19 cellular contexts compared by ENCODE assay signal in genomic region chr2:9974344-9974743, GRCh38. TPM values are rescaled to one million over a fixed set of nuclear protein-coding genes. Genes with fewer than 3 reads are reported as not detected.
DNase-seq lines count a peak whose midpoint lies in the region; ATAC-seq and TF ChIP-seq lines count a peak whose summit lies in the region.
"Had no signal": no experiment of that assay in that cellular context is flagged by ENCODE, and none has a peak within 500 bp of the region (broad histone marks: within the 10 kb centered on the region; RNA-seq: fewer than 3 reads in every experiment).

No MANE protein-coding gene starts in this region.

- no peak for TF ChIP-seq CTCF in IMR-90 (conservative IDR thresholded peaks at IDR 0.05; ENCODE audit: low read depth, low read length)
- no peak for TF ChIP-seq CTCF in brain microvascular endothelial cell (IDR thresholded peaks at IDR 0.05; ENCODE audit: low read depth, low read length, missing control alignments)
- TF ChIP-seq CTCF in GM10266 (IDR thresholded peaks at IDR 0.05; ENCODE audit: control insufficient read depth, insufficient read depth, low read depth, missing control alignments): no peak

- no peak overlapping the region for H3K56ac ChIP-seq in IMR-90 (ENCODE audit: extremely low read depth, insufficient read depth, low read length)

- H4K5ac ChIP-seq in IMR-90 (ENCODE audit: low read depth, low read length): no peak overlapping the region

- no peak for TF ChIP-seq RAD21 in IMR-90 (IDR thresholded peaks at IDR 0.05; ENCODE audit: low read length)

- POLR2A ChIA-PET in IMR-90 (lab: Charles Lee; ENCODE audit: unreplicated experiment): no interaction called here
- POLR2A ChIA-PET in activated CD4-positive, alpha-beta memory T cell treated with anti-CD3 and anti-CD28 coated beads for 36 hours (lab: Charles Lee): interaction anchor here (2.0 kb wide), 1 partner anchor 10 kb away, joined by 7 read pairs; no protein-coding TSS in a partner anchor

- dilution Hi-C loops in IMR-90 (cut with HindIII; ENCODE audit: low sequenced_read_pairs, unreplicated experiment): no loop called here

- no CpG with 5 or more reads among the region's 4 CpGs for WGBS in IMR-90 (ENCODE audit: extremely low coverage in 2 of 2, insufficient read length in 1 of 2), 2 experiments
- WGBS in esophagus, 2 donors: 71 to 80% methylated on average over 4 of the region's 4 CpGs

- H3K4me1 Mint-ChIP-seq in activated CD4-positive, alpha-beta memory T cell treated with anti-CD3 and anti-CD28 coated beads for 36 hours (ENCODE audit: low read depth): peaks cover 41% of the 10 kb centered on the region

- no peak overlapping the region for H3K4me3 ChIP-seq in IMR-90 (ENCODE audit: insufficient read depth, low read depth, low read length)
- no peak overlapping the region for H3K4me3 ChIP-seq in esophagus (ENCODE audit: low read depth in 1 of 2, low read length in 2 of 2)
- no peak overlapping the region for H3K4me3 ChIP-seq in brain microvascular endothelial cell (ENCODE audit: low read depth, low read length)

- H3K9me3 ChIP-seq in IMR-90 (ENCODE audit: control insufficient read depth, insufficient read depth, low read length) (no peaks in the 10 kb centered on the region), esophagus (ENCODE audit: control insufficient read depth in 2 of 2, insufficient read depth in 1 of 2, low read depth in 1 of 2, low read length in 1 of 2) (no peaks in the 10 kb centered on the region)

- peak overlapping the region; percentile 19; the same call in 1 of the 2 replicates for H3K23ac ChIP-seq in IMR-90 (ENCODE audit: low read depth, low read length)

- no peak overlapping the region for H3K9ac ChIP-seq in IMR-90 (ENCODE audit: low read depth, low read length)

- in situ Hi-C loops in IMR-90 (cut with MboI; ENCODE audit: low sequenced_read_pairs) (no loop called here), brain microvascular endothelial cell (cut with HindIII; ENCODE audit: low pct_ligation_motif_present, low sequenced_read_pairs) (no loop called here)

- H3K27ac Mint-ChIP-seq in activated CD4-positive, alpha-beta memory T cell treated with anti-CD3 and anti-CD28 coated beads for 36 hours: no peak overlapping the region
- H3K27ac Mint-ChIP-seq: HFFc6 had no signal

- H4K91ac ChIP-seq in IMR-90 (ENCODE audit: insufficient read depth, low read depth, low read length): no peak overlapping the region

- H3K4me1 ChIP-seq in IMR-90 (ENCODE audit: control insufficient read depth, insufficient read depth, low read length) (peaks cover 37% of the 10 kb centered on the region), esophagus (ENCODE audit: control insufficient read depth in 2 of 2, insufficient read depth in 2 of 2, low read length in 1 of 2) (peaks cover 2 to 14% of the 10 kb centered on the region in 2 donors)

- peak overlapping the region; percentile 56 for H3K4me2 ChIP-seq in IMR-90 (ENCODE audit: low read depth, low read length)

- peaks cover 7% of the 10 kb centered on the region for H3K9me3 Mint-ChIP-seq in activated CD4-positive, alpha-beta memory T cell treated with anti-CD3 and anti-CD28 coated beads for 36 hours
- H3K9me3 Mint-ChIP-seq: HFFc6 had no signal

- intact Hi-C loops in IMR-90 (cut with micrococcal nuclease) (no loop called here), left cardiac atrium (cut with DNase I) (no loop called here)
- intact Hi-C loops in activated CD4-positive, alpha-beta memory T cell treated with anti-CD3 and anti-CD28 coated beads for 36 hours (cut with micrococcal nuclease): no loop called here

- TF ChIP-seq POLR2A in IMR-90 (IDR thresholded peaks at IDR 0.05; ENCODE audit: low read depth, low read length): no peak

- DNase-seq in IMR-90: peak; percentile 49
- DNase-seq in left cardiac atrium: no peak
- peak; percentile 56 for DNase-seq in smooth muscle cell of the brain vasculature (ENCODE audit: low read depth, low spot score)
- DNase-seq in brain microvascular endothelial cell: no peak
- DNase-seq in activated CD4-positive, alpha-beta memory T cell treated with anti-CD3 and anti-CD28 coated beads for 36 hours: no peak
- DNase-seq in GM10266 (ENCODE audit: extremely low spot score): no peak
- DNase-seq in GOT3 (lab: John Stamatoyannopoulos, UW): no peak
- DNase-seq: Calu3; DMS79 treated with DMSO at 0.1 percent for 48 hours; GF-D8; HFFc6; KG1; NCI-H1092; NCI-H1694; NCI-H2107; NCI-H226; NCI-H526 treated with DMSO at 0.1 percent for 48 hours; NK-92 treated with Interleukin-12 subunit alpha and Interleukin-12 subunit beta, amount 100 ng/mL, for 24 hours had no signal

- no peaks in the 10 kb centered on the region for H3K79me1 ChIP-seq in IMR-90 (ENCODE audit: low read depth in 1 of 2, low read length in 2 of 2)

- peak overlapping the region; percentile 52; the same call in 1 of the 2 replicates for H2BK20ac ChIP-seq in IMR-90 (ENCODE audit: low read depth, low read length)

- H3K27me3 ChIP-seq in IMR-90 (ENCODE audit: control insufficient read depth, insufficient read depth, low read length) (no peaks in the 10 kb centered on the region), esophagus (ENCODE audit: control insufficient read depth in 1 of 2, insufficient read depth in 2 of 2, low read length in 2 of 2) (no peaks in the 10 kb centered on the region), brain microvascular endothelial cell (replicated peaks) (no peaks in the 10 kb centered on the region)

- H3K4me3 Mint-ChIP-seq in activated CD4-positive, alpha-beta memory T cell treated with anti-CD3 and anti-CD28 coated beads for 36 hours: no peak overlapping the region
- H3K4me3 Mint-ChIP-seq: HFFc6 had no signal

- peak overlapping the region; percentile 45 for H2BK120ac ChIP-seq in IMR-90 (ENCODE audit: low read depth, low read length)

- no peaks in the 10 kb centered on the region for H3K36me3 Mint-ChIP-seq in activated CD4-positive, alpha-beta memory T cell treated with anti-CD3 and anti-CD28 coated beads for 36 hours

- peaks cover 12% of the 10 kb centered on the region for H3K9me1 ChIP-seq in IMR-90 (ENCODE audit: insufficient read depth, low read length)

- H3K18ac ChIP-seq in IMR-90 (ENCODE audit: low read depth, low read length): peak overlapping the region; percentile 55; the same call in 1 of the 2 replicates

- H2AFZ ChIP-seq in IMR-90 (replicated peaks; ENCODE audit: low read length, poor library complexity): no peak overlapping the region

- H4K8ac ChIP-seq in IMR-90 (ENCODE audit: low read depth in 2 of 2, low read length in 2 of 2): peak overlapping the region in 1 of 2 experiments; percentile 5; a peak in 2 of 4 replicates

- 0 out of 2 replicates have a peak overlapping the region, but pooled peaks have one; percentile 18 for H3K14ac ChIP-seq in IMR-90 (replicated peaks; ENCODE audit: low read depth, low read length)

- no peak overlapping the region for H2AK5ac ChIP-seq in IMR-90 (ENCODE audit: low read depth, low read length)

- H2AK9ac ChIP-seq in IMR-90 (replicated peaks; ENCODE audit: low read depth, low read length, poor library complexity): no peak overlapping the region

- H3K27ac ChIP-seq in IMR-90 (ENCODE audit: insufficient read depth, low read length): peak overlapping the region; percentile 50; the same call in 1 of the 2 replicates
- peak overlapping the region; percentile 34 to 47 for H3K27ac ChIP-seq in esophagus (ENCODE audit: low read depth in 2 of 2, low read length in 1 of 2)
- no peak overlapping the region for H3K27ac ChIP-seq in brain microvascular endothelial cell

- peaks cover 2% of the 10 kb centered on the region for H3K27me3 Mint-ChIP-seq in activated CD4-positive, alpha-beta memory T cell treated with anti-CD3 and anti-CD28 coated beads for 36 hours

- no TSS peak for BruUV-seq in IMR-90 (replicated peaks; lab: Mats Ljungman, UMichigan)

- no peaks in the 10 kb centered on the region for H4K20me1 ChIP-seq in IMR-90 (ENCODE audit: insufficient read depth, low read length)

- ATAC-seq in IMR-90 (ENCODE audit: low read depth) (peak; percentile 16; the same call in 1 of the 2 replicates), left cardiac atrium (peak; percentile 48 to 54)

- H2BK5ac ChIP-seq in IMR-90 (ENCODE audit: low read depth, low read length, poor library complexity, severe bottlenecking): peak overlapping the region; percentile 11

- peak overlapping the region; percentile 60; the same call in 2 of the 3 replicates for H2BK15ac ChIP-seq in IMR-90 (ENCODE audit: low read depth, low read length)

- H3K4ac ChIP-seq in IMR-90 (ENCODE audit: low read depth, low read length): peak overlapping the region; percentile 19; the same call in 1 of the 2 replicates

- H3K36me3 ChIP-seq in IMR-90 (ENCODE audit: control insufficient read depth, insufficient read depth, low read length) (no peaks in the 10 kb centered on the region), esophagus (ENCODE audit: control insufficient read depth in 2 of 2, insufficient read depth in 2 of 2, low read length in 1 of 2) (peaks cover 3 to 10% of the 10 kb centered on the region in 2 donors), brain microvascular endothelial cell (replicated peaks) (no peaks in the 10 kb centered on the region)

- CTCF ChIA-PET in IMR-90 (lab: Yijun Ruan, JAX): interaction anchor here (0.9 to 2.2 kb wide), 3 partner anchors 10 to 175 kb away, joined by 3 to 14 read pairs (median 4); no protein-coding TSS in a partner anchor
- CTCF ChIA-PET in activated CD4-positive, alpha-beta memory T cell treated with anti-CD3 and anti-CD28 coated beads for 36 hours (lab: Charles Lee): interaction anchor here (0.6 to 1.5 kb wide), 3 partner anchors 10 to 73 kb away, joined by 3 to 12 read pairs (median 4); no protein-coding TSS in a partner anchor

TF ChIP-seq in IMR-90, 13 proteins besides CTCF, POLR2A, EP300 and RAD21 (continues in another document):
- TF ChIP-seq BHLHE40 (IDR thresholded peaks at IDR 0.05; ENCODE audit: low read depth, low read length) (no peak), RFX5 (IDR thresholded peaks at IDR 0.05; ENCODE audit: low read depth, low read length) (no peak), CHD1 (IDR thresholded peaks at IDR 0.05; ENCODE audit: low read depth, low read length) (no peak), MAZ (IDR thresholded peaks at IDR 0.05; ENCODE audit: borderline replicate concordance, low read depth, low read length) (no peak), FOS (IDR thresholded peaks at IDR 0.05; ENCODE audit: low read depth, low read length) (no peak), MAFK (IDR thresholded peaks at IDR 0.05; ENCODE audit: low read depth, low read length) (no peak), NFE2L2 (IDR thresholded peaks at IDR 0.05; ENCODE audit: low read depth, low read length) (no peak)

RNA-seq across cellular contexts. Expression of gene GRHL1, which starts 22.9 kb away (rescaled TPM):
- 0.18 and 0.56 TPM in 2 replicates for total RNA-seq in IMR-90 (2012; rRNA removed)
- 0.21 and 0.26 TPM in 2 replicates for polyA plus RNA-seq in IMR-90 (2012; rRNA removed)
- polyA plus RNA-seq in IMR-90 (2012; cell fraction: cytosol; rRNA removed): 0.03 and 0.04 TPM in 2 replicates
- 0.29 and 1.5 TPM in 2 replicates for polyA plus RNA-seq in IMR-90 (2012; cell fraction: nucleus; rRNA removed; ENCODE audit: low replicate concordance)
- polyA plus RNA-seq in esophagus: 10 to 100 TPM; 61.8 to 94.7 TPM
- 1 to 10 TPM; 1.4 to 5.7 TPM for total RNA-seq in left cardiac atrium
- 1 to 10 TPM in 1 of 2 experiments, under 1 TPM in 1; 1.00 to 1.1 TPM for total RNA-seq in activated CD4-positive, alpha-beta memory T cell treated with anti-CD3 and anti-CD28 coated beads for 36 hours

Comparison
In these comparisons a context has a peak if more than half of its experiments do, and no peak if none do; other contexts are left out.
1. DNase-seq: peak in IMR-90 (single experiment) and smooth muscle cell of the brain vasculature (single experiment); none in left cardiac atrium (single experiment), brain microvascular endothelial cell (single experiment), activated CD4-positive, alpha-beta memory T cell treated with anti-CD3 and anti-CD28 coated beads for 36 hours (single experiment), GM10266 (single experiment) and GOT3 (single experiment).